12 cellular contexts compared by ENCODE assay signal in the genomic region with DNA sequence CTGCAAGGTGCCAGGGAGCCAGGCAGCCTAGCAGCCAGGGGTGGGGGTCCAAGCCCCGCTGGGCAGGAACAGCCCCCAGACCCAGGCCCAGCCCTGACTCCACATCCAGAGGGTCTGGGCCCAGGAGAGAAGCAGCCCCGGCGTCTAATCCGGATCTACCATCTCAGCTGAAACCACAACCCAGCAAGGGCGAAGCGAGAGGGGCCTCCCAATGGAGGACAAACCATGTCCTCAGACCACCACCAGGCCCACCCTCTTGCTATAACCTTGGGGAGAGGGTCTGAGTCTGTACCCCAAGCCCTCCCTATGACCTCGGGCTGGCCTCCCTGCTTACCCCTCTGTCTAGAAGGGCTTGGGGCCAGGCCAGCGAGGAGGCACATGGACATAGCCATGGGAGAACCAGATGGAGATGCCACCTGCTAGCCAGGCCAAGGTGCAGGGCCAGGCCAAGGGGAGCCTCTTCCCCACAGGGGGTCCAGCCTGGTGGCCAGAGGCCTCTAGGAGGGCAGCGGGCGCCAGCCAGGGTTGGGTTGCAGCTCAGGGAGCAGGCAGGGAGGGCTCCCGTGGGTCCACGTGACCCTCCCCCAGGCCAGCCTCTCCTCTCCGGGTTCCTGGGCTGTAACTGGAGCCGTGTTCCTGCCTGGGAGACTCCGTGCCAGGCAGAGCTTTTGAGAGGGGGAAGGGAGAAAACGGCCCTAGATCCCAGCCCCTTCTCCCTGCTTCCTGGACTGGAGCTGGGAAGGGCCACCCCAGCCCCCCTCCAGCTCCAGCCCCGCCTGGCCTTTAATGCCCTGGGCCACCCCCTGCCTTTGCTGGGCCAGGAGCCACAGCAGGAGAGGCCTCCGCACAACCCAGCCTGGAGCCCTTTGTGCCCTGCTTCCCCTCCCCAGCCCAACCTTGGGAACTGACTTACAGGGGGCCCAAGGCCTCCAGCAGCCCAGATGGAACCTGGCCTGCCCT. TPM values are rescaled to one million over a fixed set of nuclear protein-coding genes. Genes with fewer than 3 reads are reported as not detected.
DNase-seq lines count a peak whose midpoint lies in the region; ATAC-seq and TF ChIP-seq lines count a peak whose summit lies in the region.
"Had no signal": no experiment of that assay in that cellular context is flagged by ENCODE, and none has a peak within 500 bp of the region (broad histone marks: within the 10 kb centered on the region; RNA-seq: fewer than 3 reads in every experiment).

No MANE protein-coding gene starts in this region.

- H3K9me3 ChIP-seq in mammary epithelial cell (replicated peaks; ENCODE audit: insufficient read depth, low read length) (no peaks in the 10 kb centered on the region), mucosa of rectum (ENCODE audit: control insufficient read depth in 2 of 2, low read length in 2 of 2) (no peaks in the 10 kb centered on the region), vagina (no peaks in the 10 kb centered on the region)

- H3K4me2 ChIP-seq in mammary epithelial cell (ENCODE audit: insufficient read depth, low read depth, low read length) = peak overlapping the region; percentile 90

- peak overlapping the region; percentile 72 to 86 (median 78) for H3K4me3 ChIP-seq in mammary epithelial cell (replicated peaks in 1 of 3; ENCODE audit: insufficient read depth in 1 of 3, low read depth in 2 of 3, low read length in 3 of 3)
- peak overlapping the region in 1 of 2 donors; percentile 56 for H3K4me3 ChIP-seq in mucosa of rectum (ENCODE audit: low read length in 2 of 2)
- H3K4me3 ChIP-seq in vagina = peak overlapping the region in 1 of 2 donors; percentile 80

- H3K9ac ChIP-seq in mammary epithelial cell (ENCODE audit: insufficient read depth, low read length) = peak overlapping the region; percentile 65
- peak overlapping the region in 1 of 2 donors; percentile 54 for H3K9ac ChIP-seq in mucosa of rectum (ENCODE audit: low read depth in 1 of 2, low read length in 2 of 2)

- BruUV-seq in mammary epithelial cell (replicated peaks; lab: Mats Ljungman, UMichigan) = no TSS peak

- H3K27ac ChIP-seq in mammary epithelial cell (ENCODE audit: insufficient read depth, low read depth, low read length) (no peak overlapping the region), mucosa of rectum (ENCODE audit: low read depth in 2 of 2, low read length in 2 of 2) (peak overlapping the region; percentile 79 to 85), vagina (peak overlapping the region; percentile 77)

- H2AFZ ChIP-seq in mammary epithelial cell (ENCODE audit: low read depth, low read length) = no peak overlapping the region

- peak; percentile 0 for DNase-seq in stimulated activated CD4-positive, alpha-beta T cell treated with anti-CD3 and anti-CD28 coated beads, Interleukin-15, amount 100 ng/mL, for 24 hours
- DNase-seq in stimulated activated CD4-positive, alpha-beta T cell treated with anti-CD3 and anti-CD28 coated beads, Interleukin-4, amount 100 ng/mL, for 24 hours = no peak
- DNase-seq in mammary epithelial cell = no peak
- DNase-seq in vagina (ENCODE audit: extremely low spot score in 2 of 2) = no peak
- no peak for DNase-seq in SIG-M5 treated with dmso at 0.1 percent for 504 hours (lab: John Stamatoyannopoulos, UW; ENCODE audit: unreplicated experiment)
- DNase-seq in anterior cingulate cortex (lab: John Stamatoyannopoulos, UW) = no peak
- DNase-seq: activated CD4-positive, alpha-beta T cell treated with anti-CD3 and anti-CD28 coated beads for 48 hours; immature natural killer cell; NCI-H2227 treated with DMSO at 0.1 percent for 48 hours had no signal

- H4K20me1 ChIP-seq in mammary epithelial cell (ENCODE audit: insufficient read depth, low read length) = no peaks in the 10 kb centered on the region

- dilution Hi-C loops in mammary epithelial cell (cut with HindIII; ENCODE audit: low sequenced_read_pairs) = loop anchor here (25.0 kb wide), 1 partner anchor 183 kb away; no protein-coding TSS in a partner anchor

- H3K27me3 ChIP-seq in mammary epithelial cell (ENCODE audit: insufficient read depth, low read length) (no peaks in the 10 kb centered on the region), mucosa of rectum (ENCODE audit: control insufficient read depth in 2 of 2, insufficient read depth in 2 of 2, low read length in 2 of 2) (peaks cover 9% of the 10 kb centered on the region in 2 donors), vagina (no peaks in the 10 kb centered on the region)

- peaks cover 82% of the 10 kb centered on the region for H3K79me2 ChIP-seq in mammary epithelial cell (ENCODE audit: insufficient read depth, low read length)

- ATAC-seq in GM21367 (IDR thresholded peaks at IDR 0.05; ENCODE audit: unreplicated experiment) = no peak

- H3K36me3 ChIP-seq in mammary epithelial cell (ENCODE audit: insufficient read depth, low read length) (no peaks in the 10 kb centered on the region), mucosa of rectum (ENCODE audit: control insufficient read depth in 2 of 2, insufficient read depth in 2 of 2, low read length in 2 of 2) (no peaks in the 10 kb centered on the region), vagina (no peaks in the 10 kb centered on the region)

- in situ Hi-C loops in mammary epithelial cell (cut with MboI; ENCODE audit: low sequenced_read_pairs in 2 of 2) = loop anchor here (5.0 to 25.0 kb wide), 3 partner anchors 180 to 458 kb away; no protein-coding TSS in a partner anchor

- no peak for TF ChIP-seq CTCF in mammary epithelial cell (conservative IDR thresholded peaks at IDR 0.05 in 1 of 2, IDR thresholded peaks at IDR 0.05 in 1 of 2; ENCODE audit: extremely low read depth in 1 of 2, insufficient read depth in 1 of 2, low read depth in 1 of 2, low read length in 2 of 2)
- TF ChIP-seq CTCF in vagina (IDR thresholded peaks at IDR 0.05) = no peak

- CTCF ChIA-PET in mammary epithelial cell (lab: Charles Lee; ENCODE audit: low non-redundant PET) = interaction anchor here (1.0 kb wide), 1 partner anchor 140 kb away, joined by 3 read pairs; no protein-coding TSS in a partner anchor

- intact Hi-C loops in mammary epithelial cell (cut with micrococcal nuclease) (loop anchor here (5.0 kb wide), 1 partner anchor 48 kb away; no protein-coding TSS in a partner anchor), vagina (cut with DNase I) (no loop called here)

- no peak for TF ChIP-seq POLR2A in vagina (IDR thresholded peaks at IDR 0.05)

- 89% methylated on average over 9 of the region's 18 CpGs for WGBS in mammary epithelial cell (ENCODE audit: low coverage, missing lambda C conversion rate)

- H3K4me1 ChIP-seq in mammary epithelial cell (ENCODE audit: insufficient read depth, low read length) (peaks cover 30% of the 10 kb centered on the region), mucosa of rectum (ENCODE audit: control insufficient read depth in 2 of 2, insufficient read depth in 2 of 2, low read length in 2 of 2) (peaks cover 17 to 27% of the 10 kb centered on the region in 2 donors), vagina (peaks cover 36% of the 10 kb centered on the region)

RNA-seq across cellular contexts. Expression of gene WNT9A, which starts 2.5 kb away (rescaled TPM):
- 1 to 10 TPM; 7.1 to 7.2 TPM for total RNA-seq in mammary epithelial cell
- 15.4 TPM for polyA plus RNA-seq in mammary epithelial cell
- polyA minus RNA-seq in mammary epithelial cell = 19.7 TPM
- 2.9 TPM for total RNA-seq in vagina
- total RNA-seq: CD4-positive, alpha-beta T cell had no signal
- polyA plus RNA-seq: immature natural killer cell had no signal
